ENCODE assay signal across 1 cellular context in the genomic region with DNA sequence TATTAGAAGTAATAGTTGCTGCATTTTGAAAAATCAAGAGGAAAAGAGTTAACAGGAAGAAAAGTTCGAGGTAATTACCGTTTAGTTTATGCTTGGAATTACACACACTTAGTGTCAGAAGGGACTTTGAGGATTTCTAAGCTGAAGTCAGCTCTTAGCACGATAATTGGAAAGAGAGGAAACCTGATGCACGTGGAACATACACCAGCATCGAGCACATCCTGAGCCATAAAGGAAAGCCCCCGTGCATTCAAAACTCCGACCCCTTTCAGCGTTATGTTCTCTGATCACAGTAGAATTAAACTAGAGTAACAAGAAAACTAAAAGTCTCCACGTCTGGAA.
TF ChIP-seq lines count a peak whose summit lies in the region.

No MANE protein-coding gene starts in this region.

TF ChIP-seq in IMR-90, 13 proteins besides CTCF, POLR2A, EP300 and RAD21 (continued from another document):
- no peak for TF ChIP-seq MAZ (IDR thresholded peaks at IDR 0.05; ENCODE audit: borderline replicate concordance, low read depth, low read length)
TF ChIP-seq in IMR-90: peak in this region for 0.
